19 cellular contexts compared by ENCODE assay signal in genomic region chr5:146394486-146394885, GRCh38. TPM values are rescaled to one million over a fixed set of nuclear protein-coding genes. Genes with fewer than 3 reads are reported as not detected.
DNase-seq lines count a peak whose midpoint lies in the region; FAIRE-seq and TF ChIP-seq lines count a peak whose summit lies in the region.
"Had no signal": no experiment of that assay in that cellular context is flagged by ENCODE, and none has a peak within 500 bp of the region (broad histone marks: within the 10 kb centered on the region; RNA-seq: fewer than 3 reads in every experiment).

No MANE protein-coding gene starts in this region.

- H3K9me3 ChIP-seq in BLaER1 (peaks cover 13% of the 10 kb centered on the region), SK-N-MC (ENCODE audit: low read depth, low read length) (no peaks in the 10 kb centered on the region), keratinocyte (ENCODE audit: control insufficient read depth, low read depth, low read length) (no peaks in the 10 kb centered on the region)
- H3K9me3 ChIP-seq: A549 had no signal

- dilution Hi-C loops in keratinocyte (cut with MboI; ENCODE audit: extremely low pct_ligation_motif_present, low sequenced_read_pairs): no loop called here

- intact Hi-C loops in dorsolateral prefrontal cortex (cut with DNase I): no loop called here

- no peak overlapping the region for H3K9ac ChIP-seq in BLaER1
- no peak overlapping the region for H3K9ac ChIP-seq in SK-N-MC (ENCODE audit: insufficient read length)
- H3K9ac ChIP-seq in keratinocyte (ENCODE audit: control insufficient read depth, extremely low read depth, insufficient read depth, low read length): no peak overlapping the region
- H3K9ac ChIP-seq: GM23248 had no signal

- no peaks in the 10 kb centered on the region for H3K27me3 ChIP-seq in BLaER1
- peaks cover 11% of the 10 kb centered on the region for H3K27me3 ChIP-seq in keratinocyte (ENCODE audit: control insufficient read depth, extremely low read depth, insufficient read depth, low read length)
- peaks cover 0 to 74% (median 20%) of the 10 kb centered on the region in 45 donors for H3K27me3 ChIP-seq in dorsolateral prefrontal cortex

- no peak overlapping the region for H3K4me3 ChIP-seq in BLaER1
- peak overlapping the region; percentile 12; the same call in 1 of the 2 replicates for H3K4me3 ChIP-seq in SK-N-MC
- no peak overlapping the region for H3K4me3 ChIP-seq in keratinocyte (ENCODE audit: control insufficient read depth in 2 of 3, extremely low read depth in 1 of 3, insufficient read depth in 2 of 3, low read depth in 1 of 3, low read length in 3 of 3)
- H3K4me3 ChIP-seq in dorsolateral prefrontal cortex: no peak overlapping the region
- H3K4me3 ChIP-seq: A549, GM12878, GM23248 had no signal

- no peak for FAIRE-seq in keratinocyte (lab: Jason Lieb, UNC)
- FAIRE-seq: A549, GM12878, H54 had no signal

- H3K79me2 ChIP-seq in keratinocyte (ENCODE audit: control insufficient read depth, insufficient read depth, low read length): no peaks in the 10 kb centered on the region

- H3K4me1 ChIP-seq in BLaER1 (peaks cover 24% of the 10 kb centered on the region), keratinocyte (ENCODE audit: control insufficient read depth, extremely low read depth, insufficient read depth, low read length) (no peaks in the 10 kb centered on the region)
- H3K4me1 ChIP-seq: A549 had no signal

- peak overlapping the region; percentile 67; the same call in 1 of the 2 replicates for H3K4me2 ChIP-seq in BLaER1
- H3K4me2 ChIP-seq in keratinocyte (ENCODE audit: control insufficient read depth, extremely low read depth, insufficient read depth, low read depth, low read length): peak overlapping the region; percentile 42
- H3K4me2 ChIP-seq: A549 had no signal

- no peak overlapping the region for H3K27ac ChIP-seq in BLaER1
- H3K27ac ChIP-seq in SK-N-MC: no peak overlapping the region
- no peak overlapping the region for H3K27ac ChIP-seq in keratinocyte (ENCODE audit: control insufficient read depth, insufficient read depth, low read length)
- no peak overlapping the region for H3K27ac ChIP-seq in dorsolateral prefrontal cortex
- H3K27ac ChIP-seq: A549, GM23248 had no signal

- DNase-seq in A172 (ENCODE audit: low spot score) (peak; percentile 52), SK-N-MC (ENCODE audit: low read depth, low spot score) (no peak), keratinocyte (ENCODE audit: low read depth, low spot score) (no peak), dorsolateral prefrontal cortex (no peak)
- DNase-seq in activated CD4-positive, CD25-positive, alpha-beta regulatory T cell (lab: John Stamatoyannopoulos, UW): no peak
- DNase-seq: AML-193; CD4-positive, alpha-beta memory T cell; DMS153; DND-41; EL; GM23248; HCEC 1CT had no signal

- no peaks in the 10 kb centered on the region for H3K36me3 ChIP-seq in BLaER1
- H3K36me3 ChIP-seq in SK-N-MC (ENCODE audit: insufficient read depth, low read length): no peaks in the 10 kb centered on the region
- no peaks in the 10 kb centered on the region for H3K36me3 ChIP-seq in keratinocyte (ENCODE audit: control insufficient read depth in 2 of 2, extremely low read depth in 1 of 2, insufficient read depth in 2 of 2, low read length in 2 of 2)

- H4K20me1 ChIP-seq in BLaER1 (no peaks in the 10 kb centered on the region), keratinocyte (ENCODE audit: control insufficient read depth, extremely low read depth, insufficient read depth, low read length) (no peaks in the 10 kb centered on the region)

- no peak for TF ChIP-seq CTCF in keratinocyte (optimal IDR thresholded peaks at IDR 0.05 in 1 of 3, IDR thresholded peaks at IDR 0.05 in 1 of 3, conservative IDR thresholded peaks at IDR 0.05 in 1 of 3; ENCODE audit: extremely low read depth in 1 of 3, insufficient read depth in 2 of 3, low read length in 3 of 3)
- no peak for TF ChIP-seq CTCF in dorsolateral prefrontal cortex (IDR thresholded peaks at IDR 0.05 in 54 of 56, conservative IDR thresholded peaks at IDR 0.05 in 2 of 56; ENCODE audit: low read depth in 1 of 56, partially characterized antibody in 56 of 56)

- no peaks in the 10 kb centered on the region for H3K9me1 ChIP-seq in keratinocyte (ENCODE audit: control insufficient read depth, extremely low read depth, insufficient read depth, low read length)

- H2AFZ ChIP-seq in keratinocyte (ENCODE audit: control insufficient read depth, low read length): no peak overlapping the region
- H2AFZ ChIP-seq: GM23248 had no signal

RNA-seq across cellular contexts. Expression of gene TCERG1, which starts 52.6 kb away (rescaled TPM):
- 93.1 and 132 TPM in 2 replicates for total RNA-seq in A172 (2014; rRNA removed; shearing (Covaris generic))
- polyA plus RNA-seq in keratinocyte: 48.2 to 71.6 TPM (median 51.8 TPM) in 3 replicates
- polyA plus RNA-seq in keratinocyte (2011; ENCODE audit: low read depth): 218 TPM
- 24.1 and 37.7 TPM in 2 replicates for polyA plus RNA-seq in keratinocyte (2011; cell fraction: cytosol; rRNA removed)
- 115 and 129 TPM in 2 replicates for polyA plus RNA-seq in keratinocyte (2011; cell fraction: nucleus; rRNA removed)
- 35.2 and 35.7 TPM in 2 replicates for polyA plus RNA-seq in keratinocyte (2012; ENCODE audit: low replicate concordance)
- polyA minus RNA-seq in keratinocyte: 74.3 to 163 TPM (median 117 TPM) in 3 replicates
- 21.9 TPM for polyA minus RNA-seq in keratinocyte (2011; cell fraction: cytosol; rRNA and poly(A)+ RNA removed)
- 63.9 and 104 TPM in 2 replicates for polyA minus RNA-seq in keratinocyte (2011; cell fraction: nucleus; rRNA and poly(A)+ RNA removed)
- 100 to 1,000 TPM in 14 of 120 experiments, 10 to 100 TPM in 106; 45.6 to 128 (median 84.2) TPM for total RNA-seq in dorsolateral prefrontal cortex

RNA-seq across cellular contexts. Expression of gene POU4F3, which starts 55.8 kb away (rescaled TPM):
- total RNA-seq in A172 (2014; rRNA removed; shearing (Covaris generic)): 0.29 TPM in 1 of 2 replicates, not detected in the other
- polyA plus RNA-seq in keratinocyte: 0.02 to 0.04 TPM (median 0.03 TPM) in 3 replicates
- not detected for polyA plus RNA-seq in keratinocyte (2011; ENCODE audit: low read depth)
- polyA plus RNA-seq in keratinocyte (2011; cell fraction: cytosol; rRNA removed): 0.03 TPM in 1 of 2 replicates, not detected in the other
- 0.09 and 0.12 TPM in 2 replicates for polyA plus RNA-seq in keratinocyte (2011; cell fraction: nucleus; rRNA removed)
- polyA plus RNA-seq in keratinocyte (2012; ENCODE audit: low replicate concordance): 0.13 TPM in 1 of 2 replicates, not detected in the other
- polyA minus RNA-seq in keratinocyte: not detected in 3 replicates
- polyA minus RNA-seq in keratinocyte (2011; cell fraction: cytosol; rRNA and poly(A)+ RNA removed): not detected
- polyA minus RNA-seq in keratinocyte (2011; cell fraction: nucleus; rRNA and poly(A)+ RNA removed): not detected in 2 replicates
- total RNA-seq in dorsolateral prefrontal cortex: under 1 TPM in 39 of 120 experiments, not detected in 81; 0.14 to 0.64 (median 0.22) TPM
- total RNA-seq: CD4-positive, alpha-beta memory T cell; G401; GM23248; HT-29 had no signal
- polyA plus RNA-seq: CD14-positive monocyte; CD4-positive, alpha-beta memory T cell; GM23248 had no signal
